16 cellular contexts compared by ENCODE assay signal in genomic region chr11:32198053-32198452, GRCh38.
DNase-seq lines count a peak whose midpoint lies in the region; ATAC-seq and TF ChIP-seq lines count a peak whose summit lies in the region.
"Had no signal": no experiment of that assay in that cellular context is flagged by ENCODE, and none has a peak within 500 bp of the region (broad histone marks: within the 10 kb centered on the region; RNA-seq: fewer than 3 reads in every experiment).

No MANE protein-coding gene starts in this region.

- H3K36me3 ChIP-seq in cardiac muscle cell (no peaks in the 10 kb centered on the region), right atrium auricular region (no peaks in the 10 kb centered on the region), adipocyte (ENCODE audit: control insufficient read depth, insufficient read depth, low read length, severe bottlenecking) (no peaks in the 10 kb centered on the region), PC-9 (ENCODE audit: low read depth) (no peaks in the 10 kb centered on the region)

- TF ChIP-seq CTCF in cardiac muscle cell (IDR thresholded peaks at IDR 0.05; ENCODE audit: low read depth, low read length) (no peak), right atrium auricular region (IDR thresholded peaks at IDR 0.05) (no peak), PC-9 (conservative IDR thresholded peaks at IDR 0.05) (no peak)

- H3K4me3 ChIP-seq in cardiac muscle cell (no peak overlapping the region), right atrium auricular region (no peak overlapping the region), adipocyte (ENCODE audit: low read length) (no peak overlapping the region), PC-9 (no peak overlapping the region)

- POLR2A ChIA-PET in PC-9 (lab: Charles Lee; ENCODE audit: unreplicated experiment) = no interaction called here

- no peaks in the 10 kb centered on the region for H3K79me2 ChIP-seq in PC-9 (ENCODE audit: low read depth)

- H4K20me1 ChIP-seq in PC-9 (ENCODE audit: insufficient read depth) = no peaks in the 10 kb centered on the region

- H3K9me3 ChIP-seq in cardiac muscle cell (ENCODE audit: low read depth) (no peaks in the 10 kb centered on the region), right atrium auricular region (no peaks in the 10 kb centered on the region), adipocyte (ENCODE audit: control insufficient read depth, low read length) (no peaks in the 10 kb centered on the region), PC-9 (ENCODE audit: insufficient read depth, low read depth) (no peaks in the 10 kb centered on the region)

- no peaks in the 10 kb centered on the region for H3K4me1 ChIP-seq in cardiac muscle cell (ENCODE audit: low read depth)
- no peaks in the 10 kb centered on the region for H3K4me1 ChIP-seq in right atrium auricular region
- no peaks in the 10 kb centered on the region for H3K4me1 ChIP-seq in adipocyte (ENCODE audit: control insufficient read depth, insufficient read depth, low read length)
- H3K4me1 ChIP-seq in PC-9 (replicated peaks; ENCODE audit: insufficient read depth) = no peaks in the 10 kb centered on the region

- BruUV-seq in PC-9 (replicated peaks; lab: Mats Ljungman, UMichigan) = no TSS peak

- no peak overlapping the region for H2AFZ ChIP-seq in PC-9

- no peaks in the 10 kb centered on the region for H3K27me3 ChIP-seq in cardiac muscle cell
- no peaks in the 10 kb centered on the region for H3K27me3 ChIP-seq in right atrium auricular region
- H3K27me3 ChIP-seq in adipocyte (replicated peaks; ENCODE audit: control insufficient read depth, insufficient read depth, low read length) = peaks cover 6% of the 10 kb centered on the region
- H3K27me3 ChIP-seq in PC-9 (ENCODE audit: insufficient read depth, low read depth) = peaks cover 33% of the 10 kb centered on the region

- no peak overlapping the region for H3K4me2 ChIP-seq in PC-9

- DNase-seq in cardiac muscle cell (ENCODE audit: low read depth in 1 of 2, low spot score in 1 of 2) (peak; percentile 12 to 66), right atrium auricular region (ENCODE audit: low spot score) (no peak), adipocyte (ENCODE audit: low read depth) (peak; percentile 6), iPS-NIHi11 (ENCODE audit: low spot score) (peak; percentile 62), PC-9 (no peak), sciatic nerve (ENCODE audit: low spot score) (no peak)
- DNase-seq: C1 segment of cervical spinal cord, DND-41, Karpas-422, NCI-H1105, NCI-H1694, NCI-H2227 treated with DMSO at 0.1 percent for 48 hours, NCI-H524, SIG-M5 had no signal

- ATAC-seq in sciatic nerve = no peak
- ATAC-seq in HG02588 (IDR thresholded peaks at IDR 0.05; ENCODE audit: unreplicated experiment) = no peak
- no peak for ATAC-seq in HG03439 (IDR thresholded peaks at IDR 0.05; ENCODE audit: unreplicated experiment)

- no peak overlapping the region for H3K27ac ChIP-seq in cardiac muscle cell
- H3K27ac ChIP-seq in right atrium auricular region = no peak overlapping the region
- no peak overlapping the region for H3K27ac ChIP-seq in PC-9

- intact Hi-C loops in PC-9 (cut with micrococcal nuclease; ENCODE audit: unreplicated experiment) = no loop called here
- intact Hi-C loops in sciatic nerve (cut with DNase I) = no loop called here

- CTCF ChIA-PET in PC-9 (lab: Charles Lee) = no interaction called here

- H3K9ac ChIP-seq in adipocyte (ENCODE audit: low read length) = no peak overlapping the region

- no peaks in the 10 kb centered on the region for H3F3A ChIP-seq in PC-9 (ENCODE audit: insufficient read depth, low read depth)

- 0 out of 2 replicates have a peak, but pooled peaks cover 3% of the 10 kb centered on the region for H3K9me2 ChIP-seq in PC-9 (ENCODE audit: insufficient read depth)

Comparison
In these comparisons a context has a peak if more than half of its experiments do, and no peak if none do; other contexts are left out.
1. DNase-seq: peak in cardiac muscle cell (2 of 2), adipocyte (single experiment) and iPS-NIHi11 (single experiment); none in right atrium auricular region (single experiment), PC-9 (0 of 2) and sciatic nerve (single experiment).